11 cellular contexts compared by ENCODE assay signal in genomic region chr2:236753611-236754010, GRCh38.
A peak's percentile ranks its signal among the peaks of the same experiment; 100 is the strongest.
DNase-seq lines count a peak whose midpoint lies in the region; TF ChIP-seq lines count a peak whose summit lies in the region.
"Had no signal": no experiment of that assay in that cellular context is flagged by ENCODE, and none has a peak within 500 bp of the region (broad histone marks: within the 10 kb centered on the region; RNA-seq: fewer than 3 reads in every experiment).

No MANE protein-coding gene starts in this region.

- DNase-seq in DMS53 treated with DMSO at 0.1 percent for 48 hours (lab: John Stamatoyannopoulos, UW; ENCODE audit: unreplicated experiment) (peak; percentile 80), NCI-H2171 (lab: John Stamatoyannopoulos, UW) (peak; percentile 64), chondrocyte (ENCODE audit: low spot score) (no peak), renal cortical epithelial cell (ENCODE audit: low read depth) (peak; percentile 14)
- DNase-seq in activated CD4-positive, alpha-beta T cell treated with anti-CD3 and anti-CD28 coated beads, Interleukin-2, amount 50 U/mL, for 4 hours: no peak
- no peak for DNase-seq in activated naive CD4-positive, alpha-beta T cell treated with Interleukin-2 at 50 U/mL for 16 hours
- DNase-seq in stimulated activated naive CD4-positive, alpha-beta T cell treated with Interleukin-2 at 50 U/mL for 16 hours (lab: John Stamatoyannopoulos, UW): no peak
- DNase-seq: activated naive CD8-positive, alpha-beta T cell treated with anti-CD3 and anti-CD28 coated beads, Interleukin-2, amount 10 ng/mL, durations not matched to agents 7 days and 5 days; CD4-positive, CD25-positive, alpha-beta regulatory T cell; NCI-H1048; stimulated activated CD4-positive, alpha-beta T cell treated with anti-CD3 and anti-CD28 coated beads, Interleukin-4, amount 100 ng/mL, for 1 hour had no signal

- H3K9me3 Mint-ChIP-seq in chondrocyte (ENCODE audit: low read depth): no peaks in the 10 kb centered on the region
- H3K9me3 Mint-ChIP-seq: activated naive CD8-positive, alpha-beta T cell treated with anti-CD3 and anti-CD28 coated beads, Interleukin-2, amount 10 ng/mL, durations not matched to agents 7 days and 5 days had no signal

- no peak for TF ChIP-seq CTCF in chondrocyte (IDR thresholded peaks at IDR 0.05)

- H3K27me3 Mint-ChIP-seq in chondrocyte (ENCODE audit: low read depth): no peaks in the 10 kb centered on the region

- peaks cover 34% of the 10 kb centered on the region for H3K4me1 Mint-ChIP-seq in chondrocyte (ENCODE audit: low read depth)
- H3K4me1 Mint-ChIP-seq: activated naive CD8-positive, alpha-beta T cell treated with anti-CD3 and anti-CD28 coated beads, Interleukin-2, amount 10 ng/mL, durations not matched to agents 7 days and 5 days; CD4-positive, CD25-positive, alpha-beta regulatory T cell had no signal

- H3K36me3 Mint-ChIP-seq in chondrocyte (ENCODE audit: low read depth): no peaks in the 10 kb centered on the region
- H3K36me3 Mint-ChIP-seq: activated naive CD8-positive, alpha-beta T cell treated with anti-CD3 and anti-CD28 coated beads, Interleukin-2, amount 10 ng/mL, durations not matched to agents 7 days and 5 days; CD4-positive, CD25-positive, alpha-beta regulatory T cell had no signal

- H3K4me3 Mint-ChIP-seq in chondrocyte (ENCODE audit: unreplicated experiment): no peak overlapping the region
- H3K4me3 Mint-ChIP-seq: activated naive CD8-positive, alpha-beta T cell treated with anti-CD3 and anti-CD28 coated beads, Interleukin-2, amount 10 ng/mL, durations not matched to agents 7 days and 5 days; CD4-positive, CD25-positive, alpha-beta regulatory T cell had no signal

- peak overlapping the region; percentile 55 for H3K27ac Mint-ChIP-seq in chondrocyte (ENCODE audit: unreplicated experiment)
- H3K27ac Mint-ChIP-seq: activated naive CD8-positive, alpha-beta T cell treated with anti-CD3 and anti-CD28 coated beads, Interleukin-2, amount 10 ng/mL, durations not matched to agents 7 days and 5 days; CD4-positive, CD25-positive, alpha-beta regulatory T cell had no signal

Comparison
In these comparisons a context has a peak if more than half of its experiments do, and no peak if none do; other contexts are left out.
1. DNase-seq: peak in DMS53 treated with DMSO at 0.1 percent for 48 hours (single experiment), NCI-H2171 (single experiment) and renal cortical epithelial cell (single experiment); none in chondrocyte (single experiment), activated CD4-positive, alpha-beta T cell treated with anti-CD3 and anti-CD28 coated beads, Interleukin-2, amount 50 U/mL, for 4 hours (0 of 2), activated naive CD4-positive, alpha-beta T cell treated with Interleukin-2 at 50 U/mL for 16 hours (single experiment) and stimulated activated naive CD4-positive, alpha-beta T cell treated with Interleukin-2 at 50 U/mL for 16 hours (single experiment).